ENCODE assay signal across 3 cellular contexts in genomic region chr15:32358462-32358861, GRCh38. TPM values are rescaled to one million over a fixed set of nuclear protein-coding genes. Genes with fewer than 3 reads are reported as not detected.
"Had no signal": no experiment of that assay in that cellular context is flagged by ENCODE, and none has a peak within 500 bp of the region (broad histone marks: within the 10 kb centered on the region; RNA-seq: fewer than 3 reads in every experiment).

No MANE protein-coding gene starts in this region.

RNA-seq across cellular contexts. Expression of gene GOLGA8K, which starts 44.6 kb away (rescaled TPM):
- total RNA-seq: activated naive CD4-positive, alpha-beta T cell treated with anti-CD3 and anti-CD28 coated beads for 36 hours; fibroblast of villous mesenchyme had no signal
- polyA plus RNA-seq: fibroblast of lung had no signal
